In the genomic region with DNA sequence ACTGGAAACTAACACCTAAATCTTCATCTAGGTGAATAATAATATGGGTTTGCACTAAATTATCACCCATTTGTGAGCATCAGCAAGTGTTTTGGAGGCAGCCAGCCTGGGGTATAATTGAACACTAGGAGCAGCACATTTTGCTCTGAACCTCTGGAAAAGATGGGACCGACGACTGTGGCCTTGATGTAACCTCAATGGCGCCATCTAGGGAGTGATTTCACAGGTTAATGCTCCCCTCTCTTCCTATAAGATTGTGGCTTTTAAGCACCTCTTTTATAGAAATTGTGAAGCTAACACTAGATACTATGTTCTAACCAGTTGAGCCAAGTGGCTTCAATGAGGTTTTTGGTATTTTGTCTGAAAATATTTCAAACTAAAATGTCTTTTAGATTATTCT, we compare ENCODE assay signal across 8 cellular contexts.
A peak's percentile ranks its signal among the peaks of the same experiment; 100 is the strongest.
DNase-seq lines count a peak whose midpoint lies in the region; ATAC-seq and TF ChIP-seq lines count a peak whose summit lies in the region.

No MANE protein-coding gene starts in this region.

- no peak for ATAC-seq in HG03108 (IDR thresholded peaks at IDR 0.05; ENCODE audit: unreplicated experiment)
- ATAC-seq in HG03457 (IDR thresholded peaks at IDR 0.05; ENCODE audit: unreplicated experiment) = no peak
- ATAC-seq in activated T-helper 17 cell treated with anti-CD3 and anti-CD28 coated beads, Interleukin-2, amount 50 U/mL, for 72 hours (replicated peaks) = no peak

- no peak overlapping the region for H2AK5ac ChIP-seq in neuronal stem cell (ENCODE audit: low read depth, low read length)

- no peaks in the 10 kb centered on the region for H3K9me3 Mint-ChIP-seq in activated T-helper 17 cell treated with anti-CD3 and anti-CD28 coated beads, Interleukin-2, amount 50 U/mL, for 72 hours

- no peak overlapping the region for H3K18ac ChIP-seq in neuronal stem cell (ENCODE audit: low read length)

- no CpG with 5 or more reads among the region's 3 CpGs for WGBS in neuronal stem cell (ENCODE audit: extremely low coverage in 2 of 2, insufficient read length in 2 of 2, insufficient replicate concordance in 1 of 2), 2 donors

- H3K27me3 ChIP-seq in neuronal stem cell (ENCODE audit: control insufficient read depth in 3 of 3, insufficient read depth in 3 of 3, low read depth in 1 of 3, low read length in 3 of 3) = no peaks in the 10 kb centered on the region

- TF ChIP-seq CTCF in GM20000 (IDR thresholded peaks at IDR 0.05; ENCODE audit: extremely low read depth, missing control alignments) = peak; percentile 39

- H2BK15ac ChIP-seq in neuronal stem cell (ENCODE audit: low read length) = no peak overlapping the region

- H3K36me3 Mint-ChIP-seq in activated T-helper 17 cell treated with anti-CD3 and anti-CD28 coated beads, Interleukin-2, amount 50 U/mL, for 72 hours (ENCODE audit: low read depth) = no peaks in the 10 kb centered on the region

- H3K4me3 ChIP-seq in neuronal stem cell (ENCODE audit: low read length in 2 of 2) = no peak overlapping the region

- H3K4ac ChIP-seq in neuronal stem cell (ENCODE audit: low read length) = no peak overlapping the region

- H3K4me2 ChIP-seq in neuronal stem cell (ENCODE audit: insufficient read depth, low read length, poor library complexity, severe bottlenecking) = no peak overlapping the region

- no peak overlapping the region for H2BK120ac ChIP-seq in neuronal stem cell (ENCODE audit: low read depth, low read length)

- H4K8ac ChIP-seq in neuronal stem cell (ENCODE audit: low read depth, low read length) = no peak overlapping the region

- H3K27ac ChIP-seq in neuronal stem cell (replicated peaks; ENCODE audit: low read length) = no peak overlapping the region

- DNase-seq in GM20000 (ENCODE audit: low spot score) = peak; percentile 27
- DNase-seq in NCI-H146 (lab: John Stamatoyannopoulos, UW) = peak; percentile 86
- DNase-seq in SW480 (ENCODE audit: low spot score) = peak; percentile 74
- peak; percentile 48 for DNase-seq in neuronal stem cell (ENCODE audit: low spot score)
- no peak for DNase-seq in central memory CD4-positive, alpha-beta T cell

- H3K9ac ChIP-seq in neuronal stem cell (ENCODE audit: low read depth, low read length, poor library complexity) = no peak overlapping the region

- H3K36me3 ChIP-seq in neuronal stem cell (replicated peaks in 1 of 2; ENCODE audit: control insufficient read depth in 2 of 2, insufficient read depth in 2 of 2, low read length in 2 of 2) = no peaks in the 10 kb centered on the region

- H3K79me1 ChIP-seq in neuronal stem cell (ENCODE audit: low read depth, low read length) = no peaks in the 10 kb centered on the region

- H3K4me3 Mint-ChIP-seq in activated T-helper 17 cell treated with anti-CD3 and anti-CD28 coated beads, Interleukin-2, amount 50 U/mL, for 72 hours = no peak overlapping the region

- H3K27me3 Mint-ChIP-seq in activated T-helper 17 cell treated with anti-CD3 and anti-CD28 coated beads, Interleukin-2, amount 50 U/mL, for 72 hours = no peaks in the 10 kb centered on the region

- no peak overlapping the region for H3K14ac ChIP-seq in neuronal stem cell (ENCODE audit: low read length)

- H3K27ac Mint-ChIP-seq in activated T-helper 17 cell treated with anti-CD3 and anti-CD28 coated beads, Interleukin-2, amount 50 U/mL, for 72 hours = no peak overlapping the region

- no peaks in the 10 kb centered on the region for H3K4me1 Mint-ChIP-seq in activated T-helper 17 cell treated with anti-CD3 and anti-CD28 coated beads, Interleukin-2, amount 50 U/mL, for 72 hours

- no peak overlapping the region for H2AFZ ChIP-seq in neuronal stem cell (ENCODE audit: low read length)

- no peak overlapping the region for H3K23ac ChIP-seq in neuronal stem cell (ENCODE audit: low read depth, low read length, poor library complexity)

- no peaks in the 10 kb centered on the region for H3K9me3 ChIP-seq in neuronal stem cell (replicated peaks in 1 of 2; ENCODE audit: control insufficient read depth in 2 of 2, insufficient read depth in 1 of 2, low read depth in 1 of 2, low read length in 2 of 2)

- no peak overlapping the region for H4K91ac ChIP-seq in neuronal stem cell (ENCODE audit: low read depth, low read length, poor library complexity)

- H2BK5ac ChIP-seq in neuronal stem cell (ENCODE audit: low read length) = no peak overlapping the region

- no peaks in the 10 kb centered on the region for H3K4me1 ChIP-seq in neuronal stem cell (ENCODE audit: control insufficient read depth in 2 of 2, insufficient read depth in 1 of 2, low read depth in 1 of 2, low read length in 2 of 2)

- H2BK12ac ChIP-seq in neuronal stem cell (ENCODE audit: low read length) = no peak overlapping the region
